2 cellular contexts compared by ENCODE assay signal in the genomic region with DNA sequence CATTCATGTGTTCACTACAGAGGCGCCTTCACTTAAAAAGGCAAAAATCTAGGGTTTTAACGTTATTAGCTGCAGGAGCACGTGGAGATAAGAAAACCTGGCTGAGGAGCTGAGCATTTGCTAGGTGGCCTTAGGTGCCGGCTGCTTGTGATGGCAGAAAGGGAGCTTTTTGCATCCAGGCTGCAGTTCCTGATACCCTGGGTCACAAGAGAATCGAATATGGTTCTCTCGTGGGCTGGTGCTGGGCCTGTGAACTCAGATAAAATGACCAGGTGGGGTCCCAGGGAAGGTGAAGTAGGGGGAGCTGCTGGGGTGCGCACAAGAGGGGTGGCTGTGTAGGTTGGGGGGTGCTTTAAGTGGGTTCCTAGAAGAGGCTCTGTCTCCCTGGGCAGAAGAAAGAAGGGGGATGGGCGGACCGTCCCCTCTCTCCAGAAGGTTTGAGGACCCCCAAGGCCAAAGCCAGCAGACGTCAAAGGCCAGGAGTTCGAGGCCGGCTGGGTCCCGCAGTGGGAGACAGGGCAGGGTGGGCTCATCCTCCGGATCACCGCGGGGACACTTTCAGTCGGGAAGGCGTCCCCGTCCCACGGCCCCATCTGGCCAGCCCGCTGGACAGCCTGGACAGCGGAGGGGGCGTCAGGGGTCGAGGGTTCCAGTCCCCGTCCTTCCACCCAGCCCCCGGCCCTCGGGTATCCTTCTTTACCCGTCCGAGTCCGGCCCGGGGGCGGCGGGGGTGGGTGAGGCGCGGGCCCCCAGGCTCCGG.
TF ChIP-seq lines count a peak whose summit lies in the region.

No MANE protein-coding gene starts in this region.

TF ChIP-seq in endothelial cell of umbilical vein, 7 proteins besides CTCF, POLR2A, EP300 and RAD21:
- TF ChIP-seq POLR2AphosphoS5 (IDR thresholded peaks at IDR 0.05; ENCODE audit: insufficient read depth, low read depth, low read length) (no peak), GATA2 (IDR thresholded peaks at IDR 0.05; ENCODE audit: insufficient read depth, insufficient read length, low read depth, low read length) (no peak), EZH2 (IDR thresholded peaks at IDR 0.05; ENCODE audit: borderline replicate concordance, low read depth, low read length, severe bottlenecking) (no peak), FOS (IDR thresholded peaks at IDR 0.05; ENCODE audit: borderline replicate concordance, insufficient read depth, low read length) (no peak), JUN (IDR thresholded peaks at IDR 0.05; ENCODE audit: borderline replicate concordance, insufficient read depth, insufficient read length, low read depth) (no peak), MYC (IDR thresholded peaks at IDR 0.05; ENCODE audit: low read depth, low read length) (no peak)
- TF ChIP-seq, protein P1, sequence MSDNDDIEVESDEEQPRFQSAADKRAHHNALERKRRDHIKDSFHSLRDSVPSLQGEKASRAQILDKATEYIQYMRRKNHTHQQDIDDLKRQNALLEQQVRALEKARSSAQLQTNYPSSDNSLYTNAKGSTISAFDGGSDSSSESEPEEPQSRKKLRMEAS (IDR thresholded peaks at IDR 0.05; ENCODE audit: insufficient read depth, insufficient read length) = no peak

TF ChIP-seq in neural cell, 6 proteins besides CTCF, POLR2A, EP300 and RAD21:
- no peak for TF ChIP-seq SMC3 (conservative IDR thresholded peaks at IDR 0.05; ENCODE audit: poor library complexity)
- TF ChIP-seq, protein P2, sequence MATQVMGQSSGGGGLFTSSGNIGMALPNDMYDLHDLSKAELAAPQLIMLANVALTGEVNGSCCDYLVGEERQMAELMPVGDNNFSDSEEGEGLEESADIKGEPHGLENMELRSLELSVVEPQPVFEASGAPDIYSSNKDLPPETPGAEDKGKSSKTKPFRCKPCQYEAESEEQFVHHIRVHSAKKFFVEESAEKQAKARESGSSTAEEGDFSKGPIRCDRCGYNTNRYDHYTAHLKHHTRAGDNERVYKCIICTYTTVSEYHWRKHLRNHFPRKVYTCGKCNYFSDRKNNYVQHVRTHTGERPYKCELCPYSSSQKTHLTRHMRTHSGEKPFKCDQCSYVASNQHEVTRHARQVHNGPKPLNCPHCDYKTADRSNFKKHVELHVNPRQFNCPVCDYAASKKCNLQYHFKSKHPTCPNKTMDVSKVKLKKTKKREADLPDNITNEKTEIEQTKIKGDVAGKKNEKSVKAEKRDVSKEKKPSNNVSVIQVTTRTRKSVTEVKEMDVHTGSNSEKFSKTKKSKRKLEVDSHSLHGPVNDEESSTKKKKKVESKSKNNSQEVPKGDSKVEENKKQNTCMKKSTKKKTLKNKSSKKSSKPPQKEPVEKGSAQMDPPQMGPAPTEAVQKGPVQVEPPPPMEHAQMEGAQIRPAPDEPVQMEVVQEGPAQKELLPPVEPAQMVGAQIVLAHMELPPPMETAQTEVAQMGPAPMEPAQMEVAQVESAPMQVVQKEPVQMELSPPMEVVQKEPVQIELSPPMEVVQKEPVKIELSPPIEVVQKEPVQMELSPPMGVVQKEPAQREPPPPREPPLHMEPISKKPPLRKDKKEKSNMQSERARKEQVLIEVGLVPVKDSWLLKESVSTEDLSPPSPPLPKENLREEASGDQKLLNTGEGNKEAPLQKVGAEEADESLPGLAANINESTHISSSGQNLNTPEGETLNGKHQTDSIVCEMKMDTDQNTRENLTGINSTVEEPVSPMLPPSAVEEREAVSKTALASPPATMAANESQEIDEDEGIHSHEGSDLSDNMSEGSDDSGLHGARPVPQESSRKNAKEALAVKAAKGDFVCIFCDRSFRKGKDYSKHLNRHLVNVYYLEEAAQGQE (IDR thresholded peaks at IDR 0.05; ENCODE audit: borderline replicate concordance) = no peak
- TF ChIP-seq MXI1 (conservative IDR thresholded peaks at IDR 0.05; ENCODE audit: poor library complexity, severe bottlenecking) = no peak
- no peak for TF ChIP-seq POLR2AphosphoS5 (IDR thresholded peaks at IDR 0.05)
- TF ChIP-seq TAF1 (IDR thresholded peaks at IDR 0.05; ENCODE audit: low read depth) = no peak
- TF ChIP-seq EZH2 (IDR thresholded peaks at IDR 0.05; ENCODE audit: borderline replicate concordance, insufficient read depth, low read length, poor library complexity, severe bottlenecking) = no peak
